2 cellular contexts compared by ENCODE assay signal in genomic region chr20:13285408-13285807, GRCh38.
A peak's percentile ranks its signal among the peaks of the same experiment; 100 is the strongest.
TF ChIP-seq lines count a peak whose summit lies in the region.

No MANE protein-coding gene starts in this region.

TF ChIP-seq in HepG2, 621 proteins besides CTCF, POLR2A, EP300 and RAD21 (continued from another document):
- TF ChIP-seq ZNF891 (CRISPR knock-in tag; IDR thresholded peaks at IDR 0.05) = 0 out of 2 replicates have a peak, but pooled peaks have one; percentile 27
TF ChIP-seq in HepG2: peak in this region for 1.

TF ChIP-seq in SK-N-SH, 30 proteins besides CTCF, POLR2A, EP300 and RAD21 (continued from another document):
- TF ChIP-seq, protein P1, sequence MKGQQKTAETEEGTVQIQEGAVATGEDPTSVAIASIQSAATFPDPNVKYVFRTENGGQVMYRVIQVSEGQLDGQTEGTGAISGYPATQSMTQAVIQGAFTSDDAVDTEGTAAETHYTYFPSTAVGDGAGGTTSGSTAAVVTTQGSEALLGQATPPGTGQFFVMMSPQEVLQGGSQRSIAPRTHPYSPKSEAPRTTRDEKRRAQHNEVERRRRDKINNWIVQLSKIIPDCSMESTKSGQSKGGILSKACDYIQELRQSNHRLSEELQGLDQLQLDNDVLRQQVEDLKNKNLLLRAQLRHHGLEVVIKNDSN (IDR thresholded peaks at IDR 0.05; ENCODE audit: borderline replicate concordance, low read depth) = no peak
- no peak for TF ChIP-seq POLR2AphosphoS5 (IDR thresholded peaks at IDR 0.05; ENCODE audit: low read depth, low read length)
TF ChIP-seq in SK-N-SH: peak in this region for 0.
